Comparison of ENCODE assay signal across 18 cellular contexts in the genomic region with DNA sequence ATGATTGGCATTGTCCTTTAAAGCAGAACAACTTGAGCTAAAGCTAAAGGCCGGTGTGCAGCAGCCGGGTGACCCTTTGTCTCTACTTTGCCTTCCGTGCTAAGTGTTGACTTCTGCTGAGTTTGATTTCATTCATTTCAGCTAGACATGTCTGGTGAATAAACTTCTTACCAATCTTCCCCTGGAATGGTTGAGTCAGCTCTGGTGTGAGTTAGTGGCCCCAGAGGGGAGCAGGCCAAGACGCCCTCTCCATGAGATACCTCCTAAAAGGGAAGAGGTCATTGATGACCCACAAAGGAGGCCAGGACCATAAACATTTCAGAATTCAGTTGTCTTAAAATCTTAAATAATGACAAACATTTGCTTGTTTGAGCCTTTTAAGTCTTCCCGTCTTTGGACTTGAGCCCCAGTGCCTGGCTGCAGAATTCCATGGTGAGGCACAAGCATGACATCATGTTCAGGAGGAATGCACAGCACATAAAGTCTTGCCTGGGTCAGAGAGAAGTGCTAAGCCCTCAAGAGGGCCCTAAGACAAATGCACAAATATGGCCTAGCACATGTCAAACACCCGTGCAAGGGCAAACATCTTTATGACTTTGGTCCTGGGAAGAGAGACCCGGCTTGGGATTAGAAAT.
DNase-seq lines count a peak whose midpoint lies in the region; ATAC-seq, FAIRE-seq and TF ChIP-seq lines count a peak whose summit lies in the region.
"Had no signal": no experiment of that assay in that cellular context is flagged by ENCODE, and none has a peak within 500 bp of the region (broad histone marks: within the 10 kb centered on the region; RNA-seq: fewer than 3 reads in every experiment).

No MANE protein-coding gene starts in this region.

- H3K27ac ChIP-seq in osteoblast (ENCODE audit: low read depth, low read length), result peak overlapping the region; percentile 66
- H3K27ac ChIP-seq: C4-2B had no signal

- no peaks in the 10 kb centered on the region for H3K79me2 ChIP-seq in osteoblast (ENCODE audit: insufficient read depth, low read length)

- TF ChIP-seq CTCF in AG10803 (conservative IDR thresholded peaks at IDR 0.05; ENCODE audit: low read length) (peak; percentile 14; the same call in 1 of the 2 replicates), osteoblast (IDR thresholded peaks at IDR 0.05; ENCODE audit: extremely low read depth, low read depth, low read length) (no peak), progenitor cell of endocrine pancreas (IDR thresholded peaks at IDR 0.05; ENCODE audit: unreplicated experiment) (no peak)

- no peaks in the 10 kb centered on the region for H3K9me3 Mint-ChIP-seq in progenitor cell of endocrine pancreas (ENCODE audit: low read depth)
- H3K9me3 Mint-ChIP-seq: T-helper 2 cell treated with Interferon-gamma antibody and Interleukin-4, amounts not matched to agents 5 μg/mL and 100 μg/mL, for 36 hours had no signal

- H3K9me3 ChIP-seq in osteoblast (ENCODE audit: low read depth, low read length), result no peaks in the 10 kb centered on the region

- H3K4me1 Mint-ChIP-seq in progenitor cell of endocrine pancreas (ENCODE audit: low read depth), result peaks cover 2% of the 10 kb centered on the region

- H4K20me1 ChIP-seq in osteoblast (ENCODE audit: insufficient read depth, low read length), result no peaks in the 10 kb centered on the region

- no peak for ATAC-seq in GM21619 (IDR thresholded peaks at IDR 0.05; ENCODE audit: unreplicated experiment)
- no peak for ATAC-seq in GM19324 (IDR thresholded peaks at IDR 0.05; ENCODE audit: low FRiP score, unreplicated experiment)

- no peak overlapping the region for H3K4me3 ChIP-seq in AG10803 (ENCODE audit: low read length)
- no peak overlapping the region for H3K4me3 ChIP-seq in osteoblast (ENCODE audit: insufficient read depth, low read length)

- FAIRE-seq in endometrium (lab: Jason Lieb, UNC), result peak; percentile 18
- FAIRE-seq in HTR-8/SVneo (lab: Jason Lieb, UNC), result no peak
- FAIRE-seq: kidney, small intestine had no signal

- peak overlapping the region; percentile 9 for H3K4me2 ChIP-seq in osteoblast (ENCODE audit: insufficient read depth, low read length)

- H2AFZ ChIP-seq in osteoblast (ENCODE audit: low read length), result peak overlapping the region; percentile 24

- peak; percentile 86 for DNase-seq in AG10803 (ENCODE audit: low read depth)
- DNase-seq in GM04503 (ENCODE audit: low read depth), result peak; percentile 78
- peak; percentile 69 for DNase-seq in osteoblast (ENCODE audit: insufficient read length, low spot score, missing footprints)
- no peak for DNase-seq in progenitor cell of endocrine pancreas (ENCODE audit: low spot score, unreplicated experiment)
- DNase-seq in HTR-8/SVneo (ENCODE audit: insufficient read length, low spot score), result no peak
- DNase-seq: activated T-cell treated with anti-CD3 and anti-CD28 coated beads, Interleukin-2, amount 50 U/mL, for 48 hours; cerebellar nuclear complex; GOT3; kidney; NCI-H1694; NCI-H446 treated with DMSO at 0.1 percent for 48 hours; SHP77; small intestine had no signal

- no peak overlapping the region for H3K4me3 Mint-ChIP-seq in progenitor cell of endocrine pancreas (ENCODE audit: low read depth)
- H3K4me3 Mint-ChIP-seq: T-helper 2 cell treated with Interferon-gamma antibody and Interleukin-4, amounts not matched to agents 5 μg/mL and 100 μg/mL, for 36 hours had no signal

- H3K36me3 Mint-ChIP-seq in progenitor cell of endocrine pancreas (ENCODE audit: insufficient read depth), result no peaks in the 10 kb centered on the region

- no peaks in the 10 kb centered on the region for H3K27me3 ChIP-seq in osteoblast (ENCODE audit: insufficient read depth, low read length)

- no peaks in the 10 kb centered on the region for H3K36me3 ChIP-seq in osteoblast (ENCODE audit: insufficient read depth, low read length)

- H3K27me3 Mint-ChIP-seq in progenitor cell of endocrine pancreas, result peaks cover 18% of the 10 kb centered on the region

- H3K27ac Mint-ChIP-seq in progenitor cell of endocrine pancreas, result no peak overlapping the region
- H3K27ac Mint-ChIP-seq: T-helper 2 cell treated with Interferon-gamma antibody and Interleukin-4, amounts not matched to agents 5 μg/mL and 100 μg/mL, for 36 hours had no signal

- H3K4me1 ChIP-seq in osteoblast (ENCODE audit: insufficient read depth, low read length), result peaks cover 17% of the 10 kb centered on the region

Comparison
In these comparisons a context has a peak if more than half of its experiments do, and no peak if none do; other contexts are left out.
1. DNase-seq: peak in AG10803 (single experiment), GM04503 (single experiment) and osteoblast (single experiment); none in progenitor cell of endocrine pancreas (single experiment) and HTR-8/SVneo (single experiment).